In genomic region chr21:28884976-28885852, GRCh38 we compare ENCODE assay signal across 8 cellular contexts.
A peak's percentile ranks its signal among the peaks of the same experiment; 100 is the strongest.
DNase-seq lines count a peak whose midpoint lies in the region; ATAC-seq and TF ChIP-seq lines count a peak whose summit lies in the region.

No MANE protein-coding gene starts in this region.

- H3K9me3 ChIP-seq in right lobe of liver = no peaks in the 10 kb centered on the region

- no peak for TF ChIP-seq CTCF in C4-2B (conservative IDR thresholded peaks at IDR 0.05)
- TF ChIP-seq CTCF in right lobe of liver (IDR thresholded peaks at IDR 0.05) = no peak

- intact Hi-C loops in right lobe of liver (cut with DNase I) = no loop called here

- ATAC-seq in GM19395 (IDR thresholded peaks at IDR 0.05; ENCODE audit: unreplicated experiment) (peak; percentile 98), HG03558 (IDR thresholded peaks at IDR 0.05; ENCODE audit: extremely low read depth, unreplicated experiment) (peak; percentile 93), right lobe of liver (peak; percentile 97 to 99 (median 98))

- H3K27ac ChIP-seq in C4-2B = peak overlapping the region; percentile 89
- peak overlapping the region; percentile 86 to 89 (median 88) for H3K27ac ChIP-seq in right lobe of liver

- no peaks in the 10 kb centered on the region for H3K27me3 ChIP-seq in right lobe of liver

- H3K36me3 ChIP-seq in right lobe of liver = peaks cover 0 to 7% (median 3%) of the 10 kb centered on the region in 4 donors

- TF ChIP-seq POLR2A in right lobe of liver (IDR thresholded peaks at IDR 0.05) = peak; percentile 59

- peak overlapping the region; percentile 53 to 57 (median 56) for H3K4me3 ChIP-seq in right lobe of liver

- DNase-seq in NCI-H748 (lab: John Stamatoyannopoulos, UW; ENCODE audit: unreplicated experiment) = peak; percentile 94
- DNase-seq in activated CD4-positive, alpha-beta T cell treated with anti-CD3 and anti-CD28 coated beads, Interleukin-2, amount 50 U/mL, for 24 hours (ENCODE audit: low read depth in 1 of 2, low spot score in 1 of 2) = peak; percentile 84 to 88
- DNase-seq in dermis microvascular lymphatic vessel endothelial cell (ENCODE audit: low read depth in 2 of 2) = peak; percentile 83 to 89
- DNase-seq in right lobe of liver = peak; percentile 90 to 93 (median 92)
- DNase-seq in stimulated activated CD4-positive, alpha-beta T cell treated with anti-CD3 and anti-CD28 coated beads, Interleukin-4, amount 100 ng/mL, for 24 hours = peak; percentile 93

- peaks cover 0 to 10% (median 0%) of the 10 kb centered on the region in 4 donors for H3K4me1 ChIP-seq in right lobe of liver

- 8% methylated on average over 26 of the region's 47 CpGs for WGBS in right lobe of liver (ENCODE audit: insufficient coverage, low coverage, low lambda C conversion rate, missing lambda C conversion rate)

Comparison
In these comparisons a context has a peak if more than half of its experiments do, and no peak if none do; other contexts are left out.
1. Peak in every context shown above with its lines: DNase-seq, ATAC-seq, H3K4me3 ChIP-seq and H3K27ac ChIP-seq.